ENCODE assay signal across 14 cellular contexts in genomic region chr4:111963158-111963557, GRCh38.
"Had no signal": no experiment of that assay in that cellular context is flagged by ENCODE, and none has a peak within 500 bp of the region (broad histone marks: within the 10 kb centered on the region; RNA-seq: fewer than 3 reads in every experiment).

No MANE protein-coding gene starts in this region.

- H3K4me3 ChIP-seq: esophagus squamous epithelium, tibial artery had no signal

- H3K9me3 ChIP-seq: esophagus squamous epithelium, tibial artery had no signal

- ATAC-seq: natural killer cell treated with Interleukin-12 subunit alpha and Interleukin-12 subunit beta and Interleukin-15 and Interleukin-18, amount 100 ng/mL, for 72 hours; stimulated activated memory B cell treated with anti-CD40 and anti-IgM and Interleukin-4, amounts not matched to agents 10 μg/mL and 1 μg/mL and 100 μg/mL, for 72 hours had no signal

- H3K27ac ChIP-seq: brain microvascular endothelial cell, esophagus squamous epithelium, tibial artery had no signal

- H3K4me1 Mint-ChIP-seq: central memory CD8-positive, alpha-beta T cell; stimulated activated memory B cell treated with anti-CD40 and anti-IgM and Interleukin-4, amounts not matched to agents 10 μg/mL and 1 μg/mL and 100 μg/mL, for 72 hours had no signal

- H3K36me3 ChIP-seq: brain microvascular endothelial cell, esophagus squamous epithelium, tibial artery had no signal

- H3K27me3 ChIP-seq: brain microvascular endothelial cell, esophagus squamous epithelium, tibial artery had no signal

- H3K9me3 Mint-ChIP-seq: central memory CD8-positive, alpha-beta T cell; stimulated activated memory B cell treated with anti-CD40 and anti-IgM and Interleukin-4, amounts not matched to agents 10 μg/mL and 1 μg/mL and 100 μg/mL, for 72 hours had no signal

- DNase-seq: activated CD4-positive, alpha-beta T cell treated with anti-CD3 and anti-CD28 coated beads, Interleukin-2, amount 50 U/mL, for 1 hour; activated CD8-positive, alpha-beta memory T cell treated with anti-CD3 and anti-CD28 coated beads for 24 hours; activated naive CD4-positive, alpha-beta T cell treated with Interleukin-2 at 50 U/mL for 16 hours; activated T-cell treated with anti-CD3 and anti-CD28 coated beads for 4 hours; anterior cingulate cortex; brain microvascular endothelial cell; effector CD8-positive, alpha-beta T cell; esophagus squamous epithelium; hippocampal formation; posterior cingulate gyrus; tibial artery had no signal

- H3K36me3 Mint-ChIP-seq: natural killer cell treated with Interleukin-12 subunit alpha and Interleukin-12 subunit beta and Interleukin-15 and Interleukin-18, amount 100 ng/mL, for 72 hours; stimulated activated memory B cell treated with anti-CD40 and anti-IgM and Interleukin-4, amounts not matched to agents 10 μg/mL and 1 μg/mL and 100 μg/mL, for 72 hours had no signal

- H3K4me1 ChIP-seq: esophagus squamous epithelium, tibial artery had no signal

- H3K4me3 Mint-ChIP-seq: central memory CD8-positive, alpha-beta T cell; natural killer cell treated with Interleukin-12 subunit alpha and Interleukin-12 subunit beta and Interleukin-15 and Interleukin-18, amount 100 ng/mL, for 72 hours; stimulated activated memory B cell treated with anti-CD40 and anti-IgM and Interleukin-4, amounts not matched to agents 10 μg/mL and 1 μg/mL and 100 μg/mL, for 72 hours had no signal

- H3K27ac Mint-ChIP-seq: natural killer cell treated with Interleukin-12 subunit alpha and Interleukin-12 subunit beta and Interleukin-15 and Interleukin-18, amount 100 ng/mL, for 72 hours; stimulated activated memory B cell treated with anti-CD40 and anti-IgM and Interleukin-4, amounts not matched to agents 10 μg/mL and 1 μg/mL and 100 μg/mL, for 72 hours had no signal
